In the genomic region with DNA sequence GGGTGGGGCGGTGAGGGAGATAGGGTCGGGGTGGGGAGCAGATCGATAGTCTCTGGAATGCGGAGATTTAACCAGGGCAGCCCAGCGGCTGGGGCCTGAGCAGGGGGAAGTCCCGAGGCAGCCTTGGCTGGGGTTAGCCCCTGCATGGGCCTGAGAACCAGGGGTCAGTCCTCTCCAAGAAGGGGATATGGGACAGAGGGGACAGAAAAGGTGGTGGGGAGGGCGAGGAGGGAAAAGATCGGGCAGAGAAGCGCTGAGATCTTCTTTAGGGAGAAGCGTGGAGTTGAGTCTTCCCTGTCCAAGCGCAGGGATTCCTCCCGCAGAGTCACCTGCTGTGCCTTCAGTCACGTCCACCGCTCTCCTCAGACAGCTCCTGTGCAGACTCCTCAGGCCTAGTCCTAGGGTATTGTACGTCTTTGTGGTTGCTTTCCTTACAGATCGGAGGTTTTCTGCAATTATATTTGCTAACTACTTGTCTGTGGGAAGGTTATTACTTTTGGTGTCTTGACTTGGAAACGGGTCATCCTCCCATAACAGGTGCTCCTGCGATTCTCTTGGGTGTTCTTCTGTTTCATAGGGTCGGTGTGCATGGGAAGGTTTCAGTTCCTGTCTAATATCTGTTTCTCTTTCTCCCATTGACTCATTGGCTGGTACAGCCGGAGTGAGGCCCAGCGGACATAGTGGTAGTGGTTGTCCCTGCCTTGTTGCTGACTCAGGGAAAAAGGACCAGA, we compare ENCODE assay signal across 1 cellular context.
A peak's percentile ranks its signal among the peaks of the same experiment; 100 is the strongest.
TF ChIP-seq lines count a peak whose summit lies in the region.

No MANE protein-coding gene starts in this region.

TF ChIP-seq in GM12878, 131 proteins besides CTCF, POLR2A, EP300 and RAD21 (continued from another document):
- TF ChIP-seq, protein P1, sequence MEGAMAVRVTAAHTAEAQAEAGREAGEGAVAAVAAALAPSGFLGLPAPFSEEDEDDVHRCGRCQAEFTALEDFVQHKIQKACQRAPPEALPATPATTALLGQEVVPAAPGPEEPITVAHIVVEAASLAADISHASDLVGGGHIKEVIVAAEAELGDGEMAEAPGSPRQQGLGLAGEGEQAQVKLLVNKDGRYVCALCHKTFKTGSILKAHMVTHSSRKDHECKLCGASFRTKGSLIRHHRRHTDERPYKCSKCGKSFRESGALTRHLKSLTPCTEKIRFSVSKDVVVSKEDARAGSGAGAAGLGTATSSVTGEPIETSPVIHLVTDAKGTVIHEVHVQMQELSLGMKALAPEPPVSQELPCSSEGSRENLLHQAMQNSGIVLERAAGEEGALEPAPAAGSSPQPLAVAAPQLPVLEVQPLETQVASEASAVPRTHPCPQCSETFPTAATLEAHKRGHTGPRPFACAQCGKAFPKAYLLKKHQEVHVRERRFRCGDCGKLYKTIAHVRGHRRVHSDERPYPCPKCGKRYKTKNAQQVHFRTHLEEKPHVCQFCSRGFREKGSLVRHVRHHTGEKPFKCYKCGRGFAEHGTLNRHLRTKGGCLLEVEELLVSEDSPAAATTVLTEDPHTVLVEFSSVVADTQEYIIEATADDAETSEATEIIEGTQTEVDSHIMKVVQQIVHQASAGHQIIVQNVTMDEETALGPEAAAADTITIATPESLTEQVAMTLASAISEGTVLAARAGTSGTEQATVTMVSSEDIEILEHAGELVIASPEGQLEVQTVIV (IDR thresholded peaks at IDR 0.05; ENCODE audit: borderline replicate concordance, partially characterized antibody) = no peak
- peak; percentile 77 for TF ChIP-seq CREM (IDR thresholded peaks at IDR 0.05; ENCODE audit: low read depth)
- TF ChIP-seq POLR2AphosphoS5 (IDR thresholded peaks at IDR 0.05; ENCODE audit: low read length) = peak; percentile 97
- no peak for TF ChIP-seq NR2C1 (IDR thresholded peaks at IDR 0.05)
- TF ChIP-seq PAX5 (IDR thresholded peaks at IDR 0.05; ENCODE audit: borderline replicate concordance, low read depth, low read length) = peak; percentile 76
- TF ChIP-seq SP1 (IDR thresholded peaks at IDR 0.05; ENCODE audit: low read depth, low read length) = peak; percentile 48
- TF ChIP-seq CHD1 (IDR thresholded peaks at IDR 0.05; ENCODE audit: low read depth, low read length) = 0 out of 2 replicates have a peak, but pooled peaks have one; percentile 71
- TF ChIP-seq, protein P2, sequence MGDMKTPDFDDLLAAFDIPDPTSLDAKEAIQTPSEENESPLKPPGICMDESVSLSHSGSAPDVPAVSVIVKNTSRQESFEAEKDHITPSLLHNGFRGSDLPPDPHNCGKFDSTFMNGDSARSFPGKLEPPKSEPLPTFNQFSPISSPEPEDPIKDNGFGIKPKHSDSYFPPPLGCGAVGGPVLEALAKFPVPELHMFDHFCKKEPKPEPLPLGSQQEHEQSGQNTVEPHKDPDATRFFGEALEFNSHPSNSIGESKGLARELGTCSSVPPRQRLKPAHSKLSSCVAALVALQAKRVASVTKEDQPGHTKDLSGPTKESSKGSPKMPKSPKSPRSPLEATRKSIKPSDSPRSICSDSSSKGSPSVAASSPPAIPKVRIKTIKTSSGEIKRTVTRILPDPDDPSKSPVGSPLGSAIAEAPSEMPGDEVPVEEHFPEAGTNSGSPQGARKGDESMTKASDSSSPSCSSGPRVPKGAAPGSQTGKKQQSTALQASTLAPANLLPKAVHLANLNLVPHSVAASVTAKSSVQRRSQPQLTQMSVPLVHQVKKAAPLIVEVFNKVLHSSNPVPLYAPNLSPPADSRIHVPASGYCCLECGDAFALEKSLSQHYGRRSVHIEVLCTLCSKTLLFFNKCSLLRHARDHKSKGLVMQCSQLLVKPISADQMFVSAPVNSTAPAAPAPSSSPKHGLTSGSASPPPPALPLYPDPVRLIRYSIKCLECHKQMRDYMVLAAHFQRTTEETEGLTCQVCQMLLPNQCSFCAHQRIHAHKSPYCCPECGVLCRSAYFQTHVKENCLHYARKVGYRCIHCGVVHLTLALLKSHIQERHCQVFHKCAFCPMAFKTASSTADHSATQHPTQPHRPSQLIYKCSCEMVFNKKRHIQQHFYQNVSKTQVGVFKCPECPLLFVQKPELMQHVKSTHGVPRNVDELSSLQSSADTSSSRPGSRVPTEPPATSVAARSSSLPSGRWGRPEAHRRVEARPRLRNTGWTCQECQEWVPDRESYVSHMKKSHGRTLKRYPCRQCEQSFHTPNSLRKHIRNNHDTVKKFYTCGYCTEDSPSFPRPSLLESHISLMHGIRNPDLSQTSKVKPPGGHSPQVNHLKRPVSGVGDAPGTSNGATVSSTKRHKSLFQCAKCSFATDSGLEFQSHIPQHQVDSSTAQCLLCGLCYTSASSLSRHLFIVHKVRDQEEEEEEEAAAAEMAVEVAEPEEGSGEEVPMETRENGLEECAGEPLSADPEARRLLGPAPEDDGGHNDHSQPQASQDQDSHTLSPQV (IDR thresholded peaks at IDR 0.05) = no peak
- peak; percentile 75 for TF ChIP-seq MXI1 (IDR thresholded peaks at IDR 0.05; ENCODE audit: low read depth, low read length)
- peak; percentile 70 for TF ChIP-seq E2F8 (IDR thresholded peaks at IDR 0.05; ENCODE audit: low read depth, partially characterized antibody)
- TF ChIP-seq CUX1 (IDR thresholded peaks at IDR 0.05; ENCODE audit: insufficient replicate concordance, low read depth, low read length) = peak; percentile 98
- TF ChIP-seq, protein P3, sequence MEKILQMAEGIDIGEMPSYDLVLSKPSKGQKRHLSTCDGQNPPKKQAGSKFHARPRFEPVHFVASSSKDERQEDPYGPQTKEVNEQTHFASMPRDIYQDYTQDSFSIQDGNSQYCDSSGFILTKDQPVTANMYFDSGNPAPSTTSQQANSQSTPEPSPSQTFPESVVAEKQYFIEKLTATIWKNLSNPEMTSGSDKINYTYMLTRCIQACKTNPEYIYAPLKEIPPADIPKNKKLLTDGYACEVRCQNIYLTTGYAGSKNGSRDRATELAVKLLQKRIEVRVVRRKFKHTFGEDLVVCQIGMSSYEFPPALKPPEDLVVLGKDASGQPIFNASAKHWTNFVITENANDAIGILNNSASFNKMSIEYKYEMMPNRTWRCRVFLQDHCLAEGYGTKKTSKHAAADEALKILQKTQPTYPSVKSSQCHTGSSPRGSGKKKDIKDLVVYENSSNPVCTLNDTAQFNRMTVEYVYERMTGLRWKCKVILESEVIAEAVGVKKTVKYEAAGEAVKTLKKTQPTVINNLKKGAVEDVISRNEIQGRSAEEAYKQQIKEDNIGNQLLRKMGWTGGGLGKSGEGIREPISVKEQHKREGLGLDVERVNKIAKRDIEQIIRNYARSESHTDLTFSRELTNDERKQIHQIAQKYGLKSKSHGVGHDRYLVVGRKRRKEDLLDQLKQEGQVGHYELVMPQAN (conservative IDR thresholded peaks at IDR 0.05) = no peak; the same call in 1 of the 2 replicates
- no peak for TF ChIP-seq SUZ12 (IDR thresholded peaks at IDR 0.05; ENCODE audit: unreplicated experiment)
- no peak for TF ChIP-seq KDM1A (IDR thresholded peaks at IDR 0.05; ENCODE audit: borderline replicate concordance)
- TF ChIP-seq, protein P4, sequence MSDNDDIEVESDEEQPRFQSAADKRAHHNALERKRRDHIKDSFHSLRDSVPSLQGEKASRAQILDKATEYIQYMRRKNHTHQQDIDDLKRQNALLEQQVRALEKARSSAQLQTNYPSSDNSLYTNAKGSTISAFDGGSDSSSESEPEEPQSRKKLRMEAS (IDR thresholded peaks at IDR 0.05; ENCODE audit: low read depth, low read length) = peak; percentile 54; the same call in 1 of the 2 replicates
- TF ChIP-seq RFX5 (IDR thresholded peaks at IDR 0.05; ENCODE audit: low read depth, low read length) = no peak
- TF ChIP-seq EED (IDR thresholded peaks at IDR 0.05; ENCODE audit: low read depth) = peak; percentile 93
- no peak for TF ChIP-seq ZNF24 (IDR thresholded peaks at IDR 0.05)
- TF ChIP-seq, protein P5, sequence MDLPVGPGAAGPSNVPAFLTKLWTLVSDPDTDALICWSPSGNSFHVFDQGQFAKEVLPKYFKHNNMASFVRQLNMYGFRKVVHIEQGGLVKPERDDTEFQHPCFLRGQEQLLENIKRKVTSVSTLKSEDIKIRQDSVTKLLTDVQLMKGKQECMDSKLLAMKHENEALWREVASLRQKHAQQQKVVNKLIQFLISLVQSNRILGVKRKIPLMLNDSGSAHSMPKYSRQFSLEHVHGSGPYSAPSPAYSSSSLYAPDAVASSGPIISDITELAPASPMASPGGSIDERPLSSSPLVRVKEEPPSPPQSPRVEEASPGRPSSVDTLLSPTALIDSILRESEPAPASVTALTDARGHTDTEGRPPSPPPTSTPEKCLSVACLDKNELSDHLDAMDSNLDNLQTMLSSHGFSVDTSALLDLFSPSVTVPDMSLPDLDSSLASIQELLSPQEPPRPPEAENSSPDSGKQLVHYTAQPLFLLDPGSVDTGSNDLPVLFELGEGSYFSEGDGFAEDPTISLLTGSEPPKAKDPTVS (IDR thresholded peaks at IDR 0.05; ENCODE audit: low read depth, low read length) = no peak
- TF ChIP-seq BHLHE40 (IDR thresholded peaks at IDR 0.05; ENCODE audit: borderline replicate concordance in 1 of 2, low read depth in 2 of 2, low read length in 1 of 2) = peak; percentile 20 to 83; a peak in 2 of 4 replicates
- TF ChIP-seq RAD51 (IDR thresholded peaks at IDR 0.05) = no peak
- TF ChIP-seq ZZZ3 (IDR thresholded peaks at IDR 0.05; ENCODE audit: control insufficient read depth, insufficient read length, low read depth) = no peak
